Comparison of ENCODE assay signal across 3 cellular contexts in the genomic region with DNA sequence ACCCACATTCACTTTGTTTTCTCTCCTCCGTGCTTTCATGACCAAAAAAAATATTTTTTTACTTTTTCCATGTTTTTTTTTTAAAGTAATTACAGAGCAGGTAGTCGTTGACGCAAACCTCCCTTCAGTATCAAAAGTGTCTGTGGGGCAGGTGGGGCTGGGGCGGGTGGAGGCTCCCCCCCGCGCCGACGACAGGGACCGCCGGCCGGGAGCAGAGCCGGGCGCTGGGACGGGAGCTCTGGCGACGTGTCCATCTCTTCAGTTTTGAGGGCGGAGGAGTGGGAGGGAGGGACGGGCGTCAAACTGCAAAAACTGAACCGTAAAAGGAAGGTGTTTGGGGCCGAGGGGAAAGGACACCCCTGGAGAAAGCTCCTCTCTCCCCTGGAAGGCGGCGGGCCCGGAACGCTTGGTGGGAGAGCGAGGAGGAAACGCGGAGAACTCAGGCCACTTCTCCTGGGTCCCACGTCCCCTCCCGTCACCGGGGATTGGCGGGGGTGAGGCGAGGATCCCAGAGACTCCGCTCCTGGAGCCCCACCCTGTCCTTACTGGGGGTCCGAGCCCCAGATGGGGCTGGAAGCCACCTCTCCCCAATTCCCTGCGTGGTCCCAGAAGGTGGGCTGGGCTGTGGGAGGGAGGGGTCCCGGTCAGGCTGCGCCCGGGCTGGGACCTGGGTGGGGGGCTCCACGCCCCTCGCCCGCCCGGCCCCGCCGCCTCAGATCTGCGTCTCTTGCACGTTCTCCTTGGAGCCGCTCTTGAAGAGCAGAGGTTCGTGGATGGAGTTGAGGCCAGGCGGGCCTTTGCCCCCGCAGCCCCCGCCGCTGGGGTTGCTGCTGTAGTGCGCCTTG.
TF ChIP-seq lines count a peak whose summit lies in the region.

No MANE protein-coding gene starts in this region.

TF ChIP-seq in SK-N-SH, 30 proteins besides CTCF, POLR2A, EP300 and RAD21:
- TF ChIP-seq SMC3 (IDR thresholded peaks at IDR 0.05; ENCODE audit: low read depth, low read length): no peak
- no peak for TF ChIP-seq NRF1 (IDR thresholded peaks at IDR 0.05; ENCODE audit: low read depth, low read length)
- TF ChIP-seq, protein P1, sequence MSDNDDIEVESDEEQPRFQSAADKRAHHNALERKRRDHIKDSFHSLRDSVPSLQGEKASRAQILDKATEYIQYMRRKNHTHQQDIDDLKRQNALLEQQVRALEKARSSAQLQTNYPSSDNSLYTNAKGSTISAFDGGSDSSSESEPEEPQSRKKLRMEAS (IDR thresholded peaks at IDR 0.05; ENCODE audit: low read depth): no peak
- no peak for TF ChIP-seq EZH2phosphoT487 (IDR thresholded peaks at IDR 0.05; ENCODE audit: borderline replicate concordance, low read depth)
- TF ChIP-seq TCF12 (IDR thresholded peaks at IDR 0.05): no peak
- no peak for TF ChIP-seq FOSL2 (IDR thresholded peaks at IDR 0.05; ENCODE audit: borderline replicate concordance, low read depth)
- no peak for TF ChIP-seq YY1 (IDR thresholded peaks at IDR 0.05; ENCODE audit: low read depth)
- no peak for TF ChIP-seq TAF1 (IDR thresholded peaks at IDR 0.05; ENCODE audit: borderline replicate concordance, low read depth, low read length)
- TF ChIP-seq, protein P2, sequence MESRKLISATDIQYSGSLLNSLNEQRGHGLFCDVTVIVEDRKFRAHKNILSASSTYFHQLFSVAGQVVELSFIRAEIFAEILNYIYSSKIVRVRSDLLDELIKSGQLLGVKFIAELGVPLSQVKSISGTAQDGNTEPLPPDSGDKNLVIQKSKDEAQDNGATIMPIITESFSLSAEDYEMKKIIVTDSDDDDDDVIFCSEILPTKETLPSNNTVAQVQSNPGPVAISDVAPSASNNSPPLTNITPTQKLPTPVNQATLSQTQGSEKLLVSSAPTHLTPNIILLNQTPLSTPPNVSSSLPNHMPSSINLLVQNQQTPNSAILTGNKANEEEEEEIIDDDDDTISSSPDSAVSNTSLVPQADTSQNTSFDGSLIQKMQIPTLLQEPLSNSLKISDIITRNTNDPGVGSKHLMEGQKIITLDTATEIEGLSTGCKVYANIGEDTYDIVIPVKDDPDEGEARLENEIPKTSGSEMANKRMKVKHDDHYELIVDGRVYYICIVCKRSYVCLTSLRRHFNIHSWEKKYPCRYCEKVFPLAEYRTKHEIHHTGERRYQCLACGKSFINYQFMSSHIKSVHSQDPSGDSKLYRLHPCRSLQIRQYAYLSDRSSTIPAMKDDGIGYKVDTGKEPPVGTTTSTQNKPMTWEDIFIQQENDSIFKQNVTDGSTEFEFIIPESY (IDR thresholded peaks at IDR 0.05; ENCODE audit: borderline replicate concordance, low read depth): no peak
- no peak for TF ChIP-seq NFIC (IDR thresholded peaks at IDR 0.05; ENCODE audit: borderline replicate concordance)

TF ChIP-seq in SK-N-SH treated with all-trans-retinoic acid at 6 μM for 48 hours, 23 proteins besides CTCF, POLR2A, EP300 and RAD21:
- TF ChIP-seq ZFP30 (CRISPR knock-in tag; IDR thresholded peaks at IDR 0.05): no peak
- no peak for TF ChIP-seq TCF4 (CRISPR knock-in tag; IDR thresholded peaks at IDR 0.05; ENCODE audit: borderline replicate concordance)
- TF ChIP-seq, protein P3, sequence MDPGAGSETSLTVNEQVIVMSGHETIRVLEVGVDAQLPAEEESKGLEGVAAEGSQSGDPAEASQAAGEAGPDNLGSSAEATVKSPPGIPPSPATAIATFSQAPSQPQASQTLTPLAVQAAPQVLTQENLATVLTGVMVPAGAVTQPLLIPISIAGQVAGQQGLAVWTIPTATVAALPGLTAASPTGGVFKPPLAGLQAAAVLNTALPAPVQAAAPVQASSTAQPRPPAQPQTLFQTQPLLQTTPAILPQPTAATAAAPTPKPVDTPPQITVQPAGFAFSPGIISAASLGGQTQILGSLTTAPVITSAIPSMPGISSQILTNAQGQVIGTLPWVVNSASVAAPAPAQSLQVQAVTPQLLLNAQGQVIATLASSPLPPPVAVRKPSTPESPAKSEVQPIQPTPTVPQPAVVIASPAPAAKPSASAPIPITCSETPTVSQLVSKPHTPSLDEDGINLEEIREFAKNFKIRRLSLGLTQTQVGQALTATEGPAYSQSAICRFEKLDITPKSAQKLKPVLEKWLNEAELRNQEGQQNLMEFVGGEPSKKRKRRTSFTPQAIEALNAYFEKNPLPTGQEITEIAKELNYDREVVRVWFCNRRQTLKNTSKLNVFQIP (CRISPR knock-in tag; IDR thresholded peaks at IDR 0.05; ENCODE audit: borderline replicate concordance, low read depth): no peak
- no peak for TF ChIP-seq ESRRG (CRISPR knock-in tag; IDR thresholded peaks at IDR 0.05)
- no peak for TF ChIP-seq ISL1 (CRISPR knock-in tag; IDR thresholded peaks at IDR 0.05)
- no peak for TF ChIP-seq ARNTL (CRISPR knock-in tag; IDR thresholded peaks at IDR 0.05; ENCODE audit: borderline replicate concordance, low read depth)
- no peak for TF ChIP-seq SNAI2 (CRISPR knock-in tag; IDR thresholded peaks at IDR 0.05)
- TF ChIP-seq GLIS3 (CRISPR knock-in tag; IDR thresholded peaks at IDR 0.05): no peak
- no peak for TF ChIP-seq BACH2 (CRISPR knock-in tag; IDR thresholded peaks at IDR 0.05; ENCODE audit: borderline replicate concordance)
- no peak for TF ChIP-seq ZNF565 (CRISPR knock-in tag; conservative IDR thresholded peaks at IDR 0.05; ENCODE audit: low read depth)
- TF ChIP-seq, protein P4, sequence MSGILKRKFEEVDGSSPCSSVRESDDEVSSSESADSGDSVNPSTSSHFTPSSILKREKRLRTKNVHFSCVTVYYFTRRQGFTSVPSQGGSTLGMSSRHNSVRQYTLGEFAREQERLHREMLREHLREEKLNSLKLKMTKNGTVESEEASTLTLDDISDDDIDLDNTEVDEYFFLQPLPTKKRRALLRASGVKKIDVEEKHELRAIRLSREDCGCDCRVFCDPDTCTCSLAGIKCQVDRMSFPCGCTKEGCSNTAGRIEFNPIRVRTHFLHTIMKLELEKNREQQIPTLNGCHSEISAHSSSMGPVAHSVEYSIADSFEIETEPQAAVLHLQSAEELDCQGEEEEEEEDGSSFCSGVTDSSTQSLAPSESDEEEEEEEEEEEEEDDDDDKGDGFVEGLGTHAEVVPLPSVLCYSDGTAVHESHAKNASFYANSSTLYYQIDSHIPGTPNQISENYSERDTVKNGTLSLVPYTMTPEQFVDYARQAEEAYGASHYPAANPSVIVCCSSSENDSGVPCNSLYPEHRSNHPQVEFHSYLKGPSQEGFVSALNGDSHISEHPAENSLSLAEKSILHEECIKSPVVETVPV (CRISPR knock-in tag; IDR thresholded peaks at IDR 0.05): no peak
- no peak for TF ChIP-seq RARB (CRISPR knock-in tag; IDR thresholded peaks at IDR 0.05)
- TF ChIP-seq, protein P5, sequence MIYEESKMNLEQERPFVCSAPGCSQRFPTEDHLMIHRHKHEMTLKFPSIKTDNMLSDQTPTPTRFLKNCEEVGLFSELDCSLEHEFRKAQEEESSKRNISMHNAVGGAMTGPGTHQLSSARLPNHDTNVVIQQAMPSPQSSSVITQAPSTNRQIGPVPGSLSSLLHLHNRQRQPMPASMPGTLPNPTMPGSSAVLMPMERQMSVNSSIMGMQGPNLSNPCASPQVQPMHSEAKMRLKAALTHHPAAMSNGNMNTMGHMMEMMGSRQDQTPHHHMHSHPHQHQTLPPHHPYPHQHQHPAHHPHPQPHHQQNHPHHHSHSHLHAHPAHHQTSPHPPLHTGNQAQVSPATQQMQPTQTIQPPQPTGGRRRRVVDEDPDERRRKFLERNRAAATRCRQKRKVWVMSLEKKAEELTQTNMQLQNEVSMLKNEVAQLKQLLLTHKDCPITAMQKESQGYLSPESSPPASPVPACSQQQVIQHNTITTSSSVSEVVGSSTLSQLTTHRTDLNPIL (CRISPR knock-in tag; IDR thresholded peaks at IDR 0.05; ENCODE audit: low read depth): no peak
- no peak for TF ChIP-seq PPARA (CRISPR knock-in tag; IDR thresholded peaks at IDR 0.05; ENCODE audit: borderline replicate concordance)

TF ChIP-seq in HEK293, 187 proteins besides CTCF, POLR2A, EP300 and RAD21:
- TF ChIP-seq ZNF16 (tag by site-specific recombination; IDR thresholded peaks at IDR 0.05; ENCODE audit: low read depth) (no peak), SCRT1 (tag by site-specific recombination; IDR thresholded peaks at IDR 0.05; ENCODE audit: borderline replicate concordance) (no peak), ZBTB7A (tag by site-specific recombination; IDR thresholded peaks at IDR 0.05; ENCODE audit: low read depth) (no peak), ZNF184 (tag by site-specific recombination; IDR thresholded peaks at IDR 0.05) (no peak), KLF8 (tag by site-specific recombination; IDR thresholded peaks at IDR 0.05) (peak; percentile 86), ZNF175 (tag by site-specific recombination; IDR thresholded peaks at IDR 0.05) (no peak), ZBTB1 (tag by site-specific recombination; IDR thresholded peaks at IDR 0.05) (no peak)
- TF ChIP-seq, protein P6, sequence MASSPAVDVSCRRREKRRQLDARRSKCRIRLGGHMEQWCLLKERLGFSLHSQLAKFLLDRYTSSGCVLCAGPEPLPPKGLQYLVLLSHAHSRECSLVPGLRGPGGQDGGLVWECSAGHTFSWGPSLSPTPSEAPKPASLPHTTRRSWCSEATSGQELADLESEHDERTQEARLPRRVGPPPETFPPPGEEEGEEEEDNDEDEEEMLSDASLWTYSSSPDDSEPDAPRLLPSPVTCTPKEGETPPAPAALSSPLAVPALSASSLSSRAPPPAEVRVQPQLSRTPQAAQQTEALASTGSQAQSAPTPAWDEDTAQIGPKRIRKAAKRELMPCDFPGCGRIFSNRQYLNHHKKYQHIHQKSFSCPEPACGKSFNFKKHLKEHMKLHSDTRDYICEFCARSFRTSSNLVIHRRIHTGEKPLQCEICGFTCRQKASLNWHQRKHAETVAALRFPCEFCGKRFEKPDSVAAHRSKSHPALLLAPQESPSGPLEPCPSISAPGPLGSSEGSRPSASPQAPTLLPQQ (tag by site-specific recombination; IDR thresholded peaks at IDR 0.05): no peak
